24 cellular contexts compared by ENCODE assay signal in the genomic region with DNA sequence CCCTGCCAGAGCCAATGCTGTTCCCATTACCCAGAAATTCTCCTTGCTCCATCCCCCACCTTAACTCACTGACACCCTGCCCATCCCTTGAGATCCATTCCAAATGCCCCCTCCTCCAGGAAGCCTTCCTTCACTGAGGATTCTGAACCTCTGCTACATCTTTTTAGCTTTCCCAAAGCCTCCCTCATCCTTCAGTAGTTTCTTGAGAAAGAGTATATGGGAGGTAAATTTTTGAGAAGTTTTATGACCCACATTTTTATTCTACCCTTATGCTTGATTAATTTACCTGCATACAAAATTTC.
DNase-seq lines count a peak whose midpoint lies in the region; ATAC-seq, FAIRE-seq and TF ChIP-seq lines count a peak whose summit lies in the region.
"Had no signal": no experiment of that assay in that cellular context is flagged by ENCODE, and none has a peak within 500 bp of the region (broad histone marks: within the 10 kb centered on the region; RNA-seq: fewer than 3 reads in every experiment).

No MANE protein-coding gene starts in this region.

- DNase-seq in HepG2 (ENCODE audit: low spot score) (no peak), right lobe of liver (no peak), K562 (ENCODE audit: extremely low read depth in 1 of 4, low spot score in 3 of 4) (no peak), neural crest cell (ENCODE audit: low read depth, low spot score) (no peak), HT-29 (ENCODE audit: low spot score) (no peak), middle frontal gyrus (ENCODE audit: extremely low spot score, low spot score) (no peak), GM20000 (ENCODE audit: low spot score) (no peak)
- DNase-seq in activated CD8-positive, alpha-beta memory T cell treated with anti-CD3 and anti-CD28 coated beads, Interleukin-2, amount 50 U/mL, for 48 hours: no peak
- DNase-seq: ACHN; AML-193; BE2C; C1 segment of cervical spinal cord; Calu3; CD4-positive, alpha-beta memory T cell; COR-L47; DND-41; GM23248; H9 had no signal

- H3K36me3 Mint-ChIP-seq in neural crest cell (ENCODE audit: low read depth): no peaks in the 10 kb centered on the region
- H3K36me3 Mint-ChIP-seq: CD4-positive, alpha-beta memory T cell had no signal

- H3K27ac ChIP-seq in HepG2 (ENCODE audit: extremely low read length, insufficient read depth, low read length): no peak overlapping the region
- no peak overlapping the region for H3K27ac ChIP-seq in right lobe of liver
- H3K27ac ChIP-seq in K562 (ENCODE audit: extremely low read depth, low read depth, low read length): no peak overlapping the region
- H3K27ac ChIP-seq: 22Rv1, GM23248 had no signal

- H3K27me3 ChIP-seq in HepG2 (ENCODE audit: control insufficient read depth in 1 of 2, insufficient read depth in 2 of 2, low read length in 2 of 2) (peaks cover 22 to 81% of the 10 kb centered on the region in 2 experiments), right lobe of liver (no peaks in the 10 kb centered on the region), K562 (ENCODE audit: control insufficient read depth in 2 of 2, insufficient read depth in 2 of 2, low read length in 2 of 2) (peaks cover 38 to 71% of the 10 kb centered on the region in 2 experiments)
- H3K27me3 ChIP-seq: BE2C had no signal

- H3K9ac ChIP-seq in HepG2 (ENCODE audit: insufficient read depth, low read depth, low read length) (no peak overlapping the region), K562 (ENCODE audit: insufficient read depth in 1 of 2, low read depth in 2 of 2, low read length in 2 of 2) (no peak overlapping the region)
- H3K9ac ChIP-seq: GM23248 had no signal

- H3K4me2 ChIP-seq in HepG2 (ENCODE audit: low read depth, low read length) (no peak overlapping the region), K562 (ENCODE audit: insufficient read depth, low read length) (no peak overlapping the region)

- in situ Hi-C loops in HepG2 (cut with HindIII; ENCODE audit: extremely low pct_ligation_motif_present, low pct_unique_long_range_greater_than_20kb): loop anchor here (5.0 kb wide), 1 partner anchor 97 kb away; no protein-coding TSS in a partner anchor
- in situ Hi-C loops in K562 (cut with MboI): no loop called here

- H3K4me1 Mint-ChIP-seq in neural crest cell: peaks cover 29% of the 10 kb centered on the region

- H3K79me2 ChIP-seq in HepG2 (ENCODE audit: insufficient read depth, low read length) (no peaks in the 10 kb centered on the region), K562 (ENCODE audit: control insufficient read depth, insufficient read depth, low read length) (no peaks in the 10 kb centered on the region)

- no peak overlapping the region for H3K4me3 ChIP-seq in HepG2 (replicated peaks in 1 of 3; ENCODE audit: insufficient read depth in 1 of 3, low read depth in 2 of 3, low read length in 3 of 3)
- H3K4me3 ChIP-seq in right lobe of liver: no peak overlapping the region
- H3K4me3 ChIP-seq in K562: no peak overlapping the region
- H3K4me3 ChIP-seq: GM23248 had no signal

- CTCF ChIA-PET in HepG2 (lab: Yijun Ruan, JAX; ENCODE audit: low intra/inter-chr PET ratio, low total read pairs): no interaction called here
- CTCF ChIA-PET in K562 (lab: Yijun Ruan, JAX; ENCODE audit: low intra/inter-chr PET ratio): no interaction called here

- H2AFZ ChIP-seq in HepG2 (ENCODE audit: low read length) (no peak overlapping the region), K562 (ENCODE audit: low read depth, low read length) (no peak overlapping the region)
- H2AFZ ChIP-seq: GM23248 had no signal

- H3K9me1 ChIP-seq in K562 (ENCODE audit: control insufficient read depth, insufficient read depth, low read length): peaks cover 3% of the 10 kb centered on the region

- H3K36me3 ChIP-seq in HepG2 (replicated peaks in 1 of 2; ENCODE audit: control insufficient read depth in 1 of 2, insufficient read depth in 2 of 2, low read length in 2 of 2): no peaks in the 10 kb centered on the region
- H3K36me3 ChIP-seq in right lobe of liver: no peaks in the 10 kb centered on the region
- H3K36me3 ChIP-seq in K562 (ENCODE audit: control insufficient read depth, insufficient read depth, low read length): no peaks in the 10 kb centered on the region
- H3K36me3 ChIP-seq: BE2C had no signal

- H3K9me3 Mint-ChIP-seq in neural crest cell: no peaks in the 10 kb centered on the region
- H3K9me3 Mint-ChIP-seq: H9 had no signal

- TF ChIP-seq CTCF in HepG2 (CRISPR knock-in tag; IDR thresholded peaks at IDR 0.05) (no peak), right lobe of liver (IDR thresholded peaks at IDR 0.05) (no peak), K562 (IDR thresholded peaks at IDR 0.05 in 2 of 3, conservative IDR thresholded peaks at IDR 0.05 in 1 of 3; ENCODE audit: insufficient read depth in 2 of 3, low read depth in 1 of 3, low read length in 3 of 3) (no peak), neural crest cell (conservative IDR thresholded peaks at IDR 0.05) (no peak), GM20000 (IDR thresholded peaks at IDR 0.05; ENCODE audit: extremely low read depth, missing control alignments) (no peak)

- peak overlapping the region; percentile 67 for H3K27ac Mint-ChIP-seq in neural crest cell (ENCODE audit: unreplicated experiment)
- H3K27ac Mint-ChIP-seq: CD4-positive, alpha-beta memory T cell; H9 had no signal

- no peak for ATAC-seq in HepG2
- no peak for ATAC-seq in right lobe of liver
- no peak for ATAC-seq in K562
- ATAC-seq: HCT116 had no signal

- intact Hi-C loops in HepG2 (cut with micrococcal nuclease; ENCODE audit: unreplicated experiment) (no loop called here), right lobe of liver (cut with DNase I) (loop anchor here (10.0 kb wide), 2 partner anchors 84 to 236 kb away; no protein-coding TSS in a partner anchor), K562 (cut with micrococcal nuclease) (no loop called here)

- BruUV-seq in HepG2 (replicated peaks; lab: Mats Ljungman, UMichigan): no TSS peak
- no TSS peak for BruUV-seq in K562 (replicated peaks; lab: Mats Ljungman, UMichigan)

- FAIRE-seq in HepG2 (lab: Jason Lieb, UNC): no peak
- FAIRE-seq in K562 (lab: Jason Lieb, UNC): no peak
- FAIRE-seq: A204.1, G401.6, GM12892, H1 had no signal

- POLR2A ChIA-PET in HepG2 (lab: Yijun Ruan, JAX): no interaction called here
- POLR2A ChIA-PET in K562 (lab: Yijun Ruan, JAX): interaction anchor here (1.2 kb wide), 1 partner anchor 9 kb away, joined by 3 read pairs; no protein-coding TSS in a partner anchor

- H3K9me3 ChIP-seq in HepG2 (ENCODE audit: low read length) (no peaks in the 10 kb centered on the region), right lobe of liver (no peaks in the 10 kb centered on the region), K562 (replicated peaks; ENCODE audit: control insufficient read depth, insufficient read depth, low read depth, low read length) (no peaks in the 10 kb centered on the region)
- H3K9me3 ChIP-seq: BE2C had no signal

- TF ChIP-seq EP300 in HepG2 (IDR thresholded peaks at IDR 0.05; ENCODE audit: low read depth in 2 of 2, low read length in 2 of 2) (no peak), HepG2 (CRISPR knock-in tag; IDR thresholded peaks at IDR 0.05; ENCODE audit: borderline replicate concordance) (no peak), K562 (IDR thresholded peaks at IDR 0.05; ENCODE audit: low read length) (no peak)

- peaks cover 82% of the 10 kb centered on the region for H3K27me3 Mint-ChIP-seq in neural crest cell (ENCODE audit: low read depth)

- no peak overlapping the region for H3K4me3 Mint-ChIP-seq in neural crest cell
- H3K4me3 Mint-ChIP-seq: CD4-positive, alpha-beta memory T cell; H9 had no signal

- H3K4me1 ChIP-seq in HepG2 (ENCODE audit: insufficient read depth, low read length): peaks cover 32% of the 10 kb centered on the region
- peaks cover 0 to 11% (median 5%) of the 10 kb centered on the region in 4 donors for H3K4me1 ChIP-seq in right lobe of liver
- peaks cover 0 to 18% of the 10 kb centered on the region in 2 experiments; a peak in 2 of 5 replicates for H3K4me1 ChIP-seq in K562 (replicated peaks in 1 of 2; ENCODE audit: control insufficient read depth in 2 of 2, insufficient read depth in 2 of 2, low read length in 2 of 2)
- H3K4me1 ChIP-seq: BE2C had no signal

- TF ChIP-seq POLR2A in HepG2 (IDR thresholded peaks at IDR 0.05; ENCODE audit: insufficient read depth in 1 of 2, low read depth in 2 of 2, low read length in 2 of 2) (no peak), right lobe of liver (IDR thresholded peaks at IDR 0.05) (no peak), K562 (conservative IDR thresholded peaks at IDR 0.05) (no peak)

- TF ChIP-seq RAD21 in HepG2 (CRISPR knock-in tag; IDR thresholded peaks at IDR 0.05): no peak
- TF ChIP-seq RAD21 in K562 (CRISPR knock-in tag; conservative IDR thresholded peaks at IDR 0.05 in 1 of 2, IDR thresholded peaks at IDR 0.05 in 1 of 2): no peak

- H4K20me1 ChIP-seq in HepG2 (ENCODE audit: insufficient read depth, low read length) (0 out of 2 replicates have a peak, but pooled peaks cover 3% of the 10 kb centered on the region), K562 (replicated peaks; ENCODE audit: control insufficient read depth, insufficient read depth, low read length) (peaks cover 5% of the 10 kb centered on the region)

TF ChIP-seq in HepG2, 621 proteins besides CTCF, POLR2A, EP300 and RAD21:
- peak; percentile 56 for TF ChIP-seq ZFP36 (IDR thresholded peaks at IDR 0.05; ENCODE audit: borderline replicate concordance, low read depth, low read length, partially characterized antibody)
- TF ChIP-seq ZNF431 (CRISPR knock-in tag; IDR thresholded peaks at IDR 0.05; ENCODE audit: borderline replicate concordance, low read depth): no peak
- no peak for TF ChIP-seq THAP11 (CRISPR knock-in tag; IDR thresholded peaks at IDR 0.05)

Comparison
In these comparisons a context has a peak if more than half of its experiments do, and no peak if none do; other contexts are left out.
1. intact Hi-C loops: an anchor here in right lobe of liver (10.0 kb wide); none called in HepG2 and K562.